ENCODE assay signal across 19 cellular contexts in genomic region chr4:8271821-8272220, GRCh38. TPM values are rescaled to one million over a fixed set of nuclear protein-coding genes. Genes with fewer than 3 reads are reported as not detected.
DNase-seq lines count a peak whose midpoint lies in the region; ATAC-seq and TF ChIP-seq lines count a peak whose summit lies in the region.
"Had no signal": no experiment of that assay in that cellular context is flagged by ENCODE, and none has a peak within 500 bp of the region (broad histone marks: within the 10 kb centered on the region; RNA-seq: fewer than 3 reads in every experiment).

No MANE protein-coding gene starts in this region.

- ATAC-seq in heart right ventricle, result no peak
- ATAC-seq in GM18861 (IDR thresholded peaks at IDR 0.05; ENCODE audit: unreplicated experiment), result no peak
- ATAC-seq in HG03354 (IDR thresholded peaks at IDR 0.05; ENCODE audit: poor library complexity, severe bottlenecking, unreplicated experiment), result no peak
- ATAC-seq in HG03196 (IDR thresholded peaks at IDR 0.05; ENCODE audit: unreplicated experiment), result no peak
- ATAC-seq: GM12878 had no signal

- H3K27me3 ChIP-seq in heart right ventricle (peaks cover 0 to 17% (median 0%) of the 10 kb centered on the region in 7 donors), muscle layer of colon (ENCODE audit: control insufficient read depth in 1 of 2, insufficient read depth in 2 of 2, low read length in 2 of 2) (no peaks in the 10 kb centered on the region), sigmoid colon (no peaks in the 10 kb centered on the region)

- H3K9ac ChIP-seq in muscle layer of colon (ENCODE audit: low read length), result no peak overlapping the region

- TF ChIP-seq EP300 in sigmoid colon (IDR thresholded peaks at IDR 0.05), result no peak

- no peaks in the 10 kb centered on the region for H3K36me3 ChIP-seq in heart right ventricle
- H3K36me3 ChIP-seq in muscle layer of colon (ENCODE audit: insufficient read depth, low read length), result no peaks in the 10 kb centered on the region
- no peaks in the 10 kb centered on the region for H3K36me3 ChIP-seq in sigmoid colon

- no peak for TF ChIP-seq CTCF in heart right ventricle (IDR thresholded peaks at IDR 0.05)
- no peak for TF ChIP-seq CTCF in sigmoid colon (IDR thresholded peaks at IDR 0.05)

- H3K9me3 ChIP-seq in heart right ventricle, result no peaks in the 10 kb centered on the region
- H3K9me3 ChIP-seq in muscle layer of colon (ENCODE audit: low read length), result no peaks in the 10 kb centered on the region
- H3K9me3 ChIP-seq in sigmoid colon, result no peaks in the 10 kb centered on the region
- H3K9me3 ChIP-seq: Caco-2 had no signal

- peaks cover 57 to 90% (median 69%) of the 10 kb centered on the region in 9 donors for H3K4me1 ChIP-seq in heart right ventricle
- peaks cover 82% of the 10 kb centered on the region for H3K4me1 ChIP-seq in muscle layer of colon (ENCODE audit: insufficient read depth, low read length)
- H3K4me1 ChIP-seq in sigmoid colon, result peaks cover 0 to 92% (median 88%) of the 10 kb centered on the region in 4 donors

- intact Hi-C loops in heart right ventricle (cut with DNase I), result loop anchor here in 5 of 10 donors (2.0 to 10.0 kb wide), 4 partner anchors 45 to 133 kb away; no protein-coding TSS in a partner anchor
- intact Hi-C loops in cardiac septum (cut with DNase I), result no loop called here
- intact Hi-C loops in sigmoid colon (cut with DNase I), result no loop called here

- no peak for DNase-seq in heart right ventricle
- DNase-seq in cardiac septum (ENCODE audit: low spot score), result no peak
- DNase-seq in sigmoid colon, result peak; percentile 63
- DNase-seq in NCI-H1417 (lab: John Stamatoyannopoulos, UW), result no peak
- DNase-seq: Caco-2, DMS53, NCI-H146, NCI-H2081 treated with DMSO at 0.1 percent for 48 hours, NCI-H2227 treated with DMSO at 0.1 percent for 48 hours, NCI-H526, RPMI8226 had no signal

- TF ChIP-seq POLR2A in sigmoid colon (IDR thresholded peaks at IDR 0.05), result no peak

- H3K27ac ChIP-seq in heart right ventricle (peak overlapping the region in 8 of 10 donors; percentile 1 to 86 (median 74)), muscle layer of colon (ENCODE audit: low read depth, low read length) (peak overlapping the region; percentile 41), sigmoid colon (peak overlapping the region; percentile 78 to 89 (median 84))
- H3K27ac ChIP-seq: HL-60 had no signal

- 88 to 89% methylated on average over 10 of the region's 10 CpGs for WGBS in heart right ventricle, 2 donors
- 86 to 91% methylated on average over 10 of the region's 10 CpGs for WGBS in sigmoid colon, 2 donors

- H3K4me3 ChIP-seq in heart right ventricle (peak overlapping the region in 9 of 10 donors; percentile 48 to 64 (median 55)), muscle layer of colon (ENCODE audit: low read depth in 1 of 2, low read length in 2 of 2) (peak overlapping the region in 1 of 2 donors; percentile 50), sigmoid colon (peak overlapping the region in 3 of 4 donors; percentile 58 to 61 (median 60))
- H3K4me3 ChIP-seq: GM12878 had no signal

RNA-seq across cellular contexts. Expression of gene HTRA3, which starts 2.3 kb away (rescaled TPM):
- 10 to 100 TPM; 20.2 to 82.5 (median 54.2) TPM for total RNA-seq in heart right ventricle
- 10 to 100 TPM; 51.8 to 56.7 TPM for polyA plus RNA-seq in heart right ventricle
- total RNA-seq in cardiac septum, result 50.8 TPM
- 10 to 100 TPM; 14.5 to 49.6 (median 32.1) TPM for total RNA-seq in sigmoid colon
- polyA plus RNA-seq in sigmoid colon, result 1 to 10 TPM; 1.2 to 5.0 (median 3.6) TPM
- total RNA-seq: OCI-LY7 had no signal
- polyA plus RNA-seq: CD14-positive monocyte had no signal
